8 cellular contexts compared by ENCODE assay signal in genomic region chr12:459050-459429, GRCh38. TPM values are rescaled to one million over a fixed set of nuclear protein-coding genes. Genes with fewer than 3 reads are reported as not detected.
A peak's percentile ranks its signal among the peaks of the same experiment; 100 is the strongest.
DNase-seq lines count a peak whose midpoint lies in the region; ATAC-seq, FAIRE-seq and TF ChIP-seq lines count a peak whose summit lies in the region.

No MANE protein-coding gene starts in this region.

- peaks cover 0 to 3% of the 10 kb centered on the region in 2 donors for H3K27me3 Mint-ChIP-seq in CD4-positive, alpha-beta memory T cell

- H3K36me3 ChIP-seq in CD4-positive, alpha-beta memory T cell (ENCODE audit: insufficient read depth, low read length): no peaks in the 10 kb centered on the region
- H3K36me3 ChIP-seq in PC-3 (ENCODE audit: low read depth, low read length) (no peaks in the 10 kb centered on the region), endocrine pancreas (ENCODE audit: control insufficient read depth, insufficient read depth, low read length) (no peaks in the 10 kb centered on the region), pancreas (no peaks in the 10 kb centered on the region)

- H3K9ac ChIP-seq in PC-3 (ENCODE audit: low read length) (no peak overlapping the region), endocrine pancreas (ENCODE audit: control insufficient read depth, insufficient read depth, low read length) (peak overlapping the region; percentile 77)

- peak overlapping the region; percentile 79 to 86 (median 84) for H3K4me3 Mint-ChIP-seq in CD4-positive, alpha-beta memory T cell

- no peaks in the 10 kb centered on the region for H4K20me1 ChIP-seq in PC-3 (ENCODE audit: low read length)

- peaks cover 0 to 1% of the 10 kb centered on the region in 2 donors for H3K36me3 Mint-ChIP-seq in CD4-positive, alpha-beta memory T cell

- H3K4me2 ChIP-seq in PC-3 (ENCODE audit: low read length): peak overlapping the region; percentile 92

- BruUV-seq in PC-3 (replicated peaks; lab: Mats Ljungman, UMichigan): no TSS peak

- whole genome bisulfite sequencing in pancreas, 2 donors: 35 to 43% methylated on average over 5 of the region's 5 CpGs

- no peaks in the 10 kb centered on the region for H3K27me3 ChIP-seq in CD4-positive, alpha-beta memory T cell (ENCODE audit: insufficient read depth, low read length)
- H3K27me3 ChIP-seq in PC-3 (ENCODE audit: low read length): no peaks in the 10 kb centered on the region
- no peaks in the 10 kb centered on the region for H3K27me3 ChIP-seq in endocrine pancreas (ENCODE audit: control insufficient read depth, insufficient read depth, low read length)
- no peaks in the 10 kb centered on the region for H3K27me3 ChIP-seq in pancreas

- FAIRE-seq in pancreas (lab: Jason Lieb, UNC): no peak

- H3K79me2 ChIP-seq in PC-3 (ENCODE audit: low read length): no peaks in the 10 kb centered on the region

- no peaks in the 10 kb centered on the region for H3K9me2 ChIP-seq in PC-3 (replicated peaks; ENCODE audit: low read length)

- no peak for DNase-seq in CD4-positive, alpha-beta memory T cell
- DNase-seq in PC-3 (no peak), pancreas (no peak), HT-29 (ENCODE audit: low spot score) (no peak), DMS153 (lab: John Stamatoyannopoulos, UW) (no peak)

- POLR2A ChIA-PET in CD4-positive, alpha-beta memory T cell (lab: Charles Lee; ENCODE audit: partially characterized antibody): no interaction called here
- POLR2A ChIA-PET in PC-3 (lab: Charles Lee; ENCODE audit: unreplicated experiment): no interaction called here

- peak overlapping the region; percentile 58 to 72 for H3K4me3 ChIP-seq in CD4-positive, alpha-beta memory T cell (ENCODE audit: low read length in 2 of 2)
- H3K4me3 ChIP-seq in PC-3 (ENCODE audit: low read length) (peak overlapping the region; percentile 67), endocrine pancreas (ENCODE audit: control insufficient read depth, insufficient read depth, low read length) (peak overlapping the region; percentile 74), pancreas (peak overlapping the region in 3 of 4 donors; percentile 55 to 68 (median 61))

- no peaks in the 10 kb centered on the region for H3K9me3 ChIP-seq in CD4-positive, alpha-beta memory T cell (ENCODE audit: control insufficient read depth in 1 of 2, low read length in 2 of 2)
- no peaks in the 10 kb centered on the region for H3K9me3 ChIP-seq in PC-3 (ENCODE audit: low read length)
- H3K9me3 ChIP-seq in endocrine pancreas (ENCODE audit: control insufficient read depth, low read length): no peaks in the 10 kb centered on the region
- no peaks in the 10 kb centered on the region for H3K9me3 ChIP-seq in pancreas

- CTCF ChIA-PET in CD4-positive, alpha-beta memory T cell (lab: Charles Lee; ENCODE audit: partially characterized antibody): interaction anchor here (7.9 kb wide), 1 partner anchor 89 kb away, joined by 71 read pairs; no protein-coding TSS in a partner anchor
- CTCF ChIA-PET in PC-3 (lab: Charles Lee): no interaction called here

- H3F3A ChIP-seq in PC-3 (ENCODE audit: low read length, unreplicated experiment): no peaks in the 10 kb centered on the region

- no peak for ATAC-seq in PC-3
- ATAC-seq in pancreas: no peak
- no peak for ATAC-seq in GM19023 (IDR thresholded peaks at IDR 0.05; ENCODE audit: unreplicated experiment)
- no peak for ATAC-seq in HG02938 (IDR thresholded peaks at IDR 0.05; ENCODE audit: unreplicated experiment)

- H3K4me1 Mint-ChIP-seq in CD4-positive, alpha-beta memory T cell: peaks cover 17 to 42% (median 22%) of the 10 kb centered on the region in 4 donors

- H3K4me1 ChIP-seq in CD4-positive, alpha-beta memory T cell (ENCODE audit: insufficient read depth, low read length): peaks cover 9% of the 10 kb centered on the region
- H3K4me1 ChIP-seq in PC-3 (ENCODE audit: insufficient read depth, low read length) (peaks cover 16% of the 10 kb centered on the region), endocrine pancreas (ENCODE audit: control insufficient read depth, insufficient read depth, low read length) (peaks cover 3% of the 10 kb centered on the region), pancreas (peaks cover 0 to 4% (median 0%) of the 10 kb centered on the region in 3 donors)

- H2AFZ ChIP-seq in PC-3 (ENCODE audit: low read length): peak overlapping the region; percentile 85

- no peak overlapping the region for H3K27ac ChIP-seq in CD4-positive, alpha-beta memory T cell (ENCODE audit: low read depth, low read length)
- no peak overlapping the region for H3K27ac ChIP-seq in PC-3 (ENCODE audit: low read length)
- H3K27ac ChIP-seq in pancreas: peak overlapping the region in 1 of 4 donors; percentile 53

- intact Hi-C loops in CD4-positive, alpha-beta memory T cell (cut with micrococcal nuclease): loop anchor here (10.0 kb wide), 3 partner anchors 356 to 1136 kb away; partner anchors contain the start of genes FBXL14 and RAD52
- intact Hi-C loops in PC-3 (cut with micrococcal nuclease) (no loop called here), pancreas (cut with DNase I) (loop anchor here in 1 of 3 donors (5.0 kb wide), 1 partner anchor 83 kb away; no protein-coding TSS in a partner anchor)

- no peak for TF ChIP-seq CTCF in PC-3 (conservative IDR thresholded peaks at IDR 0.05; ENCODE audit: low read depth, low read length)
- TF ChIP-seq CTCF in pancreas (IDR thresholded peaks at IDR 0.05): no peak

- peak overlapping the region in 3 of 7 donors; percentile 51 to 69 (median 65) for H3K27ac Mint-ChIP-seq in CD4-positive, alpha-beta memory T cell

- H3K9me3 Mint-ChIP-seq in CD4-positive, alpha-beta memory T cell: no peaks in the 10 kb centered on the region

RNA-seq across cellular contexts. Expression of gene B4GALNT3, which starts 0.7 kb away (rescaled TPM):
- 1 to 10 TPM; 2.1 to 2.6 TPM for total RNA-seq in CD4-positive, alpha-beta memory T cell
- 1 to 10 TPM in 1 of 2 donors, under 1 TPM in 1; 0.18 to 4.8 TPM for polyA plus RNA-seq in CD4-positive, alpha-beta memory T cell
- total RNA-seq in PC-3 (2014; rRNA removed) (3.7 and 5.0 TPM in 2 replicates), pancreas (10 to 100 TPM in 1 of 6 donors, 1 to 10 TPM in 5; 3.8 to 19.5 (median 6.0) TPM)
- 10 to 100 TPM; 13.6 to 14.9 TPM for polyA plus RNA-seq in pancreas
- total RNA-seq in HT-29 (2014; rRNA removed; shearing (Covaris generic)): 25.5 and 30.8 TPM in 2 replicates

RNA-seq across cellular contexts. Expression of gene CCDC77, which starts 57.6 kb away (rescaled TPM):
- 10 to 100 TPM in 1 of 2 experiments, 1 to 10 TPM in 1; 7.9 to 13.0 TPM for total RNA-seq in CD4-positive, alpha-beta memory T cell
- 1 to 10 TPM; 5.3 to 9.0 TPM for polyA plus RNA-seq in CD4-positive, alpha-beta memory T cell
- 8.3 and 10.5 TPM in 2 replicates for total RNA-seq in PC-3 (2014; rRNA removed)
- 1 to 10 TPM; 1.9 to 3.9 (median 2.6) TPM for total RNA-seq in pancreas
- polyA plus RNA-seq in pancreas: 1 to 10 TPM; 3.3 to 4.2 TPM
- total RNA-seq in HT-29 (2014; rRNA removed; shearing (Covaris generic)): 3.5 and 6.1 TPM in 2 replicates
